ENCODE assay signal across 32 cellular contexts in the genomic region with DNA sequence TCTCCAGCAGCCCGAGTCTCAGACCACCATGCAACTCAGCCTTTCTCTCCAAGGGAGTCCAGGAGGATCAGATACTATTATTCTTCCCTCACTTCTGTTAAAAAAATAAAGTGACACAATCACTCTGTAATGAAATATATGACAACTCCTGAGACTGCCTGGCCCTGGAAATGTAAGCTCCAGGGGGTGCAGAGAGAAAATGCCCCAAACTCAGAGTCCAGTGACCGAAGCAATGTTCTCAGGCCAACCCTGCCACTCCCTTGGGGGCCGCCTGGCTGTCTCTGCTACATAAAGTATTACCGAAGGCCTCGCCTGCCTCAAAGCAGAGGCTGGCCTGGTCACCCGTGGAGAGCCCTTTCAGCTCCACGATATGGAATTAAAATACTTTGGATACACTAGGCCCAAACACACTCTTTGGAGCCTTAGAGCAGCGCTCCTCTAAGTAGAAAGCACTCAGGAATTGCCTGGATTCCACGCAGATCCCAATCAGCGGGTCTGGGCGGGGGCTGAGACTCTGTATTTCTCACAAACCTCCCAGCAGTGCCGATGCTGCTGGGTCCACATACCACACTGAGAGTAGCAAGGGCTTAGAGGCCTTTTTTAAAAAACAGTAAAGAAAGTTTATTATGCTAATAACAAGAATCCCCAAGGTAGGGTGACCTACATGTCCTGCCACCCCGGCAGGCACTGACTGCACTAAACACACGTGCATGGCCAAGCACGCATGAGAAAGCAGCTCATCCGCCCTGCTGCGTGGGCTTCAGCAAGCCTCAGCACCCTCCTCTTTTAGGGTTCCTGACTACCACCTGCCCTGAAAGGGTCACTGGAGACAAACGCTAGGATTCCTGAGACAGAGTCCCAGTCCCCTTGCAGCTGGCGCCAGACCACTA. TPM values are rescaled to one million over a fixed set of nuclear protein-coding genes. Genes with fewer than 3 reads are reported as not detected.
DNase-seq lines count a peak whose midpoint lies in the region; ATAC-seq, FAIRE-seq and TF ChIP-seq lines count a peak whose summit lies in the region.
"Had no signal": no experiment of that assay in that cellular context is flagged by ENCODE, and none has a peak within 500 bp of the region (broad histone marks: within the 10 kb centered on the region; RNA-seq: fewer than 3 reads in every experiment).

No MANE protein-coding gene starts in this region.

- no peak overlapping the region; a peak in 1 of 22 replicates for H3K27ac ChIP-seq in BLaER1 treated with 17β-estradiol and CSF1 and Interleukin-3, amounts not matched to agents 10 nM and 100 nM
- H3K27ac ChIP-seq in astrocyte (ENCODE audit: low read depth, low read length) = peak overlapping the region; percentile 73
- peak overlapping the region; percentile 11 for H3K27ac ChIP-seq in endodermal cell (ENCODE audit: low read depth, low read length)
- H3K27ac ChIP-seq in breast epithelium = no peak overlapping the region
- H3K27ac ChIP-seq: A549, adrenal gland, dorsolateral prefrontal cortex, gastrocnemius medialis, stomach, vagina had no signal

- H3K4me1 Mint-ChIP-seq in astrocyte (ENCODE audit: low read depth, unreplicated experiment) = peaks cover 30% of the 10 kb centered on the region
- H3K4me1 Mint-ChIP-seq in endodermal cell = peaks cover 33% of the 10 kb centered on the region
- peaks cover 55% of the 10 kb centered on the region for H3K4me1 Mint-ChIP-seq in osteocyte (ENCODE audit: unreplicated experiment)

- peaks cover 0 to 19% (median 0%) of the 10 kb centered on the region in 11 experiments; a peak in 3 of 22 replicates for H4K20me1 ChIP-seq in BLaER1 treated with 17β-estradiol and CSF1 and Interleukin-3, amounts not matched to agents 10 nM and 100 nM
- H4K20me1 ChIP-seq in astrocyte (ENCODE audit: insufficient read depth, low read length) = no peaks in the 10 kb centered on the region

- TF ChIP-seq CTCF in astrocyte (IDR thresholded peaks at IDR 0.05; ENCODE audit: insufficient read depth, low read depth, low read length) (no peak), endodermal cell (conservative IDR thresholded peaks at IDR 0.05) (no peak), osteocyte (IDR thresholded peaks at IDR 0.05) (no peak), breast epithelium (IDR thresholded peaks at IDR 0.05) (no peak)

- DNase-seq in astrocyte (ENCODE audit: low read depth) (no peak), endodermal cell (peak; percentile 63), osteocyte (ENCODE audit: extremely low spot score, unreplicated experiment) (no peak), breast epithelium (ENCODE audit: low spot score in 2 of 2) (no peak), NCI-H146 treated with DMSO at 0.1 percent for 48 hours (lab: John Stamatoyannopoulos, UW; ENCODE audit: unreplicated experiment) (no peak)
- no peak for DNase-seq in activated CD4-positive, alpha-beta T cell treated with anti-CD3 and anti-CD28 coated beads for 4 hours
- DNase-seq: activated CD8-positive, alpha-beta T cell treated with anti-CD3 and anti-CD28 coated beads, Interleukin-2, amount 10 ng/mL, durations not matched to agents 7 days and 5 days; activated naive CD4-positive, alpha-beta T cell treated with anti-CD3 and anti-CD28 coated beads for 36 hours; adrenal gland; AML-193; CD8-positive, alpha-beta T cell; dorsolateral prefrontal cortex; gastrocnemius medialis; MM.1S; NCI-H1417; NCI-H2081 treated with DMSO at 0.1 percent for 48 hours; right cardiac atrium; stimulated activated CD4-positive, alpha-beta T cell treated with anti-CD3 and anti-CD28 coated beads, Interleukin-12 subunit alpha, Interleukin-12 subunit beta, amount 100 ng/mL, for 4 hours; stimulated activated CD4-positive, alpha-beta T cell treated with anti-CD3 and anti-CD28 coated beads, Interleukin-2, amount 100 ng/mL, for 48 hours; stomach had no signal

- H3K79me2 ChIP-seq in astrocyte (ENCODE audit: insufficient read depth, low read length) = no peaks in the 10 kb centered on the region

- peaks cover 30 to 65% (median 59%) of the 10 kb centered on the region in 10 experiments for H3K4me1 ChIP-seq in BLaER1 treated with 17β-estradiol and CSF1 and Interleukin-3, amounts not matched to agents 10 nM and 100 nM
- H3K4me1 ChIP-seq in astrocyte (ENCODE audit: insufficient read depth, low read length) (peaks cover 44% of the 10 kb centered on the region), endodermal cell (ENCODE audit: control insufficient read depth, insufficient read depth, low read length) (peaks cover 16% of the 10 kb centered on the region), breast epithelium (no peaks in the 10 kb centered on the region)
- H3K4me1 ChIP-seq: adrenal gland, gastrocnemius medialis, stomach, vagina had no signal

- H3K36me3 Mint-ChIP-seq in astrocyte (ENCODE audit: low read depth, unreplicated experiment) (peaks cover 4% of the 10 kb centered on the region), endodermal cell (ENCODE audit: low read depth) (no peaks in the 10 kb centered on the region), osteocyte (ENCODE audit: unreplicated experiment) (peaks cover 5% of the 10 kb centered on the region)

- peaks cover 0 to 7% (median 0%) of the 10 kb centered on the region in 11 experiments; a peak in 2 of 22 replicates for H3K36me3 ChIP-seq in BLaER1 treated with 17β-estradiol and CSF1 and Interleukin-3, amounts not matched to agents 10 nM and 100 nM
- H3K36me3 ChIP-seq in astrocyte (ENCODE audit: insufficient read depth, low read length) (no peaks in the 10 kb centered on the region), endodermal cell (ENCODE audit: control insufficient read depth, insufficient read depth, low read length) (no peaks in the 10 kb centered on the region), breast epithelium (no peaks in the 10 kb centered on the region)
- H3K36me3 ChIP-seq: gastrocnemius medialis had no signal

- 60 to 73% methylated on average over 7 to 19 of the region's 19 CpGs for WGBS in endodermal cell (ENCODE audit: insufficient coverage in 1 of 2, insufficient read length in 1 of 2), 2 experiments

- H3K27me3 ChIP-seq in BLaER1 treated with 17β-estradiol and CSF1 and Interleukin-3, amounts not matched to agents 10 nM and 100 nM = peaks cover 0 to 5% (median 0%) of the 10 kb centered on the region in 11 experiments; a peak in 1 of 22 replicates
- H3K27me3 ChIP-seq in astrocyte (ENCODE audit: insufficient read depth, low read length) (no peaks in the 10 kb centered on the region), endodermal cell (ENCODE audit: control insufficient read depth, insufficient read depth, low read length, poor library complexity, severe bottlenecking) (no peaks in the 10 kb centered on the region), breast epithelium (no peaks in the 10 kb centered on the region)
- H3K27me3 ChIP-seq: adrenal gland, dorsolateral prefrontal cortex, gastrocnemius medialis, stomach, vagina had no signal

- H3K4me3 Mint-ChIP-seq in astrocyte (ENCODE audit: unreplicated experiment) (no peak overlapping the region), endodermal cell (no peak overlapping the region), osteocyte (ENCODE audit: unreplicated experiment) (no peak overlapping the region)
- H3K4me3 Mint-ChIP-seq: activated CD8-positive, alpha-beta T cell treated with anti-CD3 and anti-CD28 coated beads, Interleukin-2, amount 10 ng/mL, durations not matched to agents 7 days and 5 days; activated naive CD4-positive, alpha-beta T cell treated with anti-CD3 and anti-CD28 coated beads for 36 hours; CD8-positive, alpha-beta T cell; central memory CD8-positive, alpha-beta T cell had no signal

- ATAC-seq in HG02759 (IDR thresholded peaks at IDR 0.05; ENCODE audit: unreplicated experiment) = no peak
- ATAC-seq: A549; activated CD8-positive, alpha-beta T cell treated with anti-CD3 and anti-CD28 coated beads, Interleukin-2, amount 10 ng/mL, durations not matched to agents 7 days and 5 days; CD8-positive, alpha-beta T cell; gastrocnemius medialis; HepG2; right cardiac atrium; Right ventricle myocardium inferior had no signal

- TF ChIP-seq POLR2A in breast epithelium (IDR thresholded peaks at IDR 0.05) = no peak

- no peaks in the 10 kb centered on the region for H3K9me3 ChIP-seq in BLaER1 treated with 17β-estradiol and CSF1 and Interleukin-3, amounts not matched to agents 10 nM and 100 nM (replicated peaks in 1 of 11)
- H3K9me3 ChIP-seq in astrocyte (ENCODE audit: insufficient read depth, low read depth, low read length) (no peaks in the 10 kb centered on the region), endodermal cell (ENCODE audit: control insufficient read depth, low read length) (no peaks in the 10 kb centered on the region), breast epithelium (no peaks in the 10 kb centered on the region)
- H3K9me3 ChIP-seq: A549, adrenal gland, gastrocnemius medialis, stomach, vagina had no signal

- no peak overlapping the region for H3K4me3 ChIP-seq in BLaER1 treated with 17β-estradiol and CSF1 and Interleukin-3, amounts not matched to agents 10 nM and 100 nM
- H3K4me3 ChIP-seq in astrocyte (ENCODE audit: insufficient read depth, low read depth, low read length) (no peak overlapping the region), endodermal cell (ENCODE audit: low read length) (no peak overlapping the region), breast epithelium (no peak overlapping the region)
- H3K4me3 ChIP-seq: A549, adrenal gland, dorsolateral prefrontal cortex, gastrocnemius medialis, stomach, vagina had no signal

- no peak for FAIRE-seq in astrocyte (lab: Jason Lieb, UNC)
- FAIRE-seq: A549, H54, HepG2 had no signal

- H3K9ac ChIP-seq in BLaER1 treated with 17β-estradiol and CSF1 and Interleukin-3, amounts not matched to agents 10 nM and 100 nM = peak overlapping the region in 3 of 11 experiments; percentile 19 to 40 (median 34); a peak in 5 of 22 replicates
- H3K9ac ChIP-seq in astrocyte (ENCODE audit: low read length) (peak overlapping the region; percentile 57), endodermal cell (ENCODE audit: extremely low read depth, low read length, poor library complexity, severe bottlenecking) (no peak overlapping the region)

- no peak overlapping the region for H3K27ac Mint-ChIP-seq in astrocyte (ENCODE audit: unreplicated experiment)
- peak overlapping the region; percentile 61 for H3K27ac Mint-ChIP-seq in endodermal cell
- H3K27ac Mint-ChIP-seq in osteocyte (ENCODE audit: unreplicated experiment) = peak overlapping the region; percentile 89
- H3K27ac Mint-ChIP-seq: activated CD8-positive, alpha-beta T cell treated with anti-CD3 and anti-CD28 coated beads, Interleukin-2, amount 10 ng/mL, durations not matched to agents 7 days and 5 days; activated naive CD4-positive, alpha-beta T cell treated with anti-CD3 and anti-CD28 coated beads for 36 hours; CD8-positive, alpha-beta T cell had no signal

- H3K27me3 Mint-ChIP-seq in astrocyte (ENCODE audit: low read depth, unreplicated experiment) (peaks cover 14% of the 10 kb centered on the region), endodermal cell (ENCODE audit: insufficient read depth) (no peaks in the 10 kb centered on the region), osteocyte (ENCODE audit: unreplicated experiment) (no peaks in the 10 kb centered on the region)
- H3K27me3 Mint-ChIP-seq: central memory CD8-positive, alpha-beta T cell had no signal

- H3K9me3 Mint-ChIP-seq in astrocyte (ENCODE audit: unreplicated experiment) (no peaks in the 10 kb centered on the region), endodermal cell (no peaks in the 10 kb centered on the region), osteocyte (ENCODE audit: unreplicated experiment) (no peaks in the 10 kb centered on the region)
- H3K9me3 Mint-ChIP-seq: activated naive CD4-positive, alpha-beta T cell treated with anti-CD3 and anti-CD28 coated beads for 36 hours; CD8-positive, alpha-beta T cell; central memory CD8-positive, alpha-beta T cell had no signal

- H3K4me2 ChIP-seq in BLaER1 treated with 17β-estradiol and CSF1 and Interleukin-3, amounts not matched to agents 10 nM and 100 nM = peak overlapping the region; percentile 51 to 91 (median 72); a peak in 21 of 22 replicates
- peak overlapping the region; percentile 48 for H3K4me2 ChIP-seq in astrocyte (ENCODE audit: low read length)
- H3K4me2 ChIP-seq: A549 had no signal

- peak overlapping the region; percentile 58 for H2AFZ ChIP-seq in astrocyte (ENCODE audit: low read depth, low read length)

- intact Hi-C loops in breast epithelium (cut with DNase I; ENCODE audit: low total_unique reads) = no loop called here

RNA-seq across cellular contexts. Expression of gene TMCO4, which starts 31.1 kb away (rescaled TPM):
- 1.8 and 2.4 TPM in 2 replicates for total RNA-seq in astrocyte
- 1 to 10 TPM; 6.2 to 6.6 TPM for total RNA-seq in endodermal cell
- polyA plus RNA-seq in endodermal cell (2013, experiment 1 of 2) = 0.78 TPM
- polyA plus RNA-seq in endodermal cell (2013, experiment 2 of 2) = 0.50 TPM
- total RNA-seq in osteocyte = 12.1 and 14.3 TPM in 2 replicates
- 10 to 100 TPM; 26.7 to 44.2 (median 34.1) TPM for total RNA-seq in breast epithelium
- polyA plus RNA-seq: neural cell had no signal

RNA-seq across cellular contexts. Expression of gene RNF186, which starts 46.5 kb away (rescaled TPM):
- total RNA-seq in astrocyte (not detected in 2 replicates), endodermal cell (not detected), osteocyte (not detected in 2 replicates), breast epithelium (1 to 10 TPM in 1 of 3 donors, under 1 TPM in 1, not detected in 1; 0.44 to 4.3 TPM)
- not detected for polyA plus RNA-seq in endodermal cell (2013, experiment 1 of 2)
- not detected for polyA plus RNA-seq in endodermal cell (2013, experiment 2 of 2)
- total RNA-seq: activated CD8-positive, alpha-beta T cell treated with anti-CD3 and anti-CD28 coated beads, Interleukin-2, amount 10 ng/mL, durations not matched to agents 7 days and 5 days; activated naive CD4-positive, alpha-beta T cell treated with anti-CD3 and anti-CD28 coated beads for 36 hours; adrenal gland; CD8-positive, alpha-beta T cell; Daoy; dorsolateral prefrontal cortex; lung microvascular endothelial cell; right cardiac atrium; Right ventricle myocardium inferior; T-helper 2 cell treated with Interferon-gamma antibody and Interleukin-4, amounts not matched to agents 100 ng/mL and 5 ng/mL, for 36 hours; vagina had no signal
- polyA plus RNA-seq: A549, adrenal gland, neural cell, right cardiac atrium had no signal

Comparison
In these comparisons a context has a peak if more than half of its experiments do, and no peak if none do; other contexts are left out.
1. H3K27ac ChIP-seq: peak in astrocyte (single experiment) and endodermal cell (single experiment); none in BLaER1 treated with 17β-estradiol and CSF1 and Interleukin-3, amounts not matched to agents 10 nM and 100 nM (0 of 11) and breast epithelium (0 of 2).